Comparison of ENCODE assay signal across 5 cellular contexts in the genomic region with DNA sequence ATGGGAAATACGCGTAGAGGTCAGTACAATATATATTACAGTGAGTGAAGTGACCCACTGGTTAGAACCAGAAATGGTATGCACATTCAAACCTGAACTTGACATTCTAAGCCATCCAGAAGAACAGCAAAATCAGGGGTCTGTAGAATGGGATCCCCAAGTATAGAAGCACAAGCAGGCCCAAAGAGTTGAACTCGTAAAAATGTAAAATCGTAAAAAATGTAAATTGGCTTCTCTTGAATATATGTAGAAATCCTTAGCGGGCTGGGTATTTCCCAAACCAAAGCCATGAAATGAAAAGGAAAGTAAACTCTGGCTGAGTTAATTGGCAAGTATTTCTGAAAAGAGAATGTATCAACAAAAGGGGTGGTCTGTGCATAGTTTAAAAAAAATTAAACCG.
"Had no signal": no experiment of that assay in that cellular context is flagged by ENCODE, and none has a peak within 500 bp of the region (broad histone marks: within the 10 kb centered on the region; RNA-seq: fewer than 3 reads in every experiment).

No MANE protein-coding gene starts in this region.

- H2AFZ ChIP-seq: GM23338 had no signal

- DNase-seq: H9, HCEC 1CT, KBM-7 had no signal

- ATAC-seq: GM23338 had no signal

- H3K27ac ChIP-seq: KMS-11 had no signal

- H3K4me3 ChIP-seq: GM23338 had no signal

- H3K4me2 ChIP-seq: GM23338, KMS-11 had no signal

- H3K9ac ChIP-seq: KMS-11 had no signal
